12 cellular contexts compared by ENCODE assay signal in genomic region chr1:32020338-32020737, GRCh38. TPM values are rescaled to one million over a fixed set of nuclear protein-coding genes. Genes with fewer than 3 reads are reported as not detected.
DNase-seq lines count a peak whose midpoint lies in the region; ATAC-seq, FAIRE-seq and TF ChIP-seq lines count a peak whose summit lies in the region.
"Had no signal": no experiment of that assay in that cellular context is flagged by ENCODE, and none has a peak within 500 bp of the region (broad histone marks: within the 10 kb centered on the region; RNA-seq: fewer than 3 reads in every experiment).

No MANE protein-coding gene starts in this region.

- H3K27ac Mint-ChIP-seq in CD8-positive, alpha-beta memory T cell = peak overlapping the region; percentile 36 to 96 (median 68)
- H3K27ac Mint-ChIP-seq: progenitor cell of endocrine pancreas had no signal

- intact Hi-C loops in OCI-LY7 (cut with micrococcal nuclease; ENCODE audit: unreplicated experiment) (no loop called here), pancreas (cut with DNase I) (no loop called here), ascending aorta (cut with DNase I) (no loop called here)

- BruUV-seq in OCI-LY7 (replicated peaks; lab: Mats Ljungman, UMichigan) = no TSS peak

- no peaks in the 10 kb centered on the region for H3K9me3 ChIP-seq in CD8-positive, alpha-beta memory T cell (ENCODE audit: low read length)
- H3K9me3 ChIP-seq in OCI-LY7 (ENCODE audit: low read length) (peaks cover 4% of the 10 kb centered on the region; the same call in 1 of the 2 replicates), esophagus (ENCODE audit: control insufficient read depth in 2 of 2, insufficient read depth in 1 of 2, low read depth in 1 of 2, low read length in 1 of 2) (no peaks in the 10 kb centered on the region), pancreas (no peaks in the 10 kb centered on the region), ascending aorta (no peaks in the 10 kb centered on the region)
- H3K9me3 ChIP-seq: upper lobe of left lung had no signal

- H3K36me3 ChIP-seq in CD8-positive, alpha-beta memory T cell (ENCODE audit: insufficient read depth, low read length) = peaks cover 3% of the 10 kb centered on the region
- H3K36me3 ChIP-seq in OCI-LY7 (ENCODE audit: insufficient read depth, low read length) (peaks cover 93% of the 10 kb centered on the region), esophagus (ENCODE audit: control insufficient read depth in 2 of 2, insufficient read depth in 2 of 2, low read length in 1 of 2) (no peaks in the 10 kb centered on the region), pancreas (no peaks in the 10 kb centered on the region), ascending aorta (peaks cover 3 to 6% of the 10 kb centered on the region in 2 donors)

- peaks cover 33% of the 10 kb centered on the region for H4K20me1 ChIP-seq in OCI-LY7 (ENCODE audit: insufficient read depth, low read length)

- DNase-seq in CD8-positive, alpha-beta memory T cell = no peak
- DNase-seq in OCI-LY7 (ENCODE audit: low spot score) (no peak), pancreas (no peak), ascending aorta (ENCODE audit: low spot score in 2 of 2) (no peak), NCI-H2227 treated with DMSO at 0.1 percent for 48 hours (lab: John Stamatoyannopoulos, UW) (no peak)
- DNase-seq: activated CD4-positive, alpha-beta T cell treated with anti-CD3 and anti-CD28 coated beads, Interleukin-2, amount 50 U/mL, for 48 hours; NCI-H345; upper lobe of left lung had no signal

- TF ChIP-seq CTCF in OCI-LY7 (conservative IDR thresholded peaks at IDR 0.05; ENCODE audit: low read length) = no peak
- no peak for TF ChIP-seq CTCF in pancreas (IDR thresholded peaks at IDR 0.05)
- TF ChIP-seq CTCF in ascending aorta (IDR thresholded peaks at IDR 0.05) = no peak

- ATAC-seq in pancreas (peak in 3 of 4 donors; percentile 43 to 50 (median 44)), HG03342 (IDR thresholded peaks at IDR 0.05; ENCODE audit: unreplicated experiment) (no peak)

- CTCF ChIA-PET in CD8-positive, alpha-beta memory T cell (lab: Charles Lee) = interaction anchor here (0.8 kb wide), 1 partner anchor 20 kb away, joined by 3 read pairs; no protein-coding TSS in a partner anchor
- CTCF ChIA-PET in OCI-LY7 (lab: Charles Lee; ENCODE audit: unreplicated experiment) = no interaction called here

- FAIRE-seq in pancreas (lab: Jason Lieb, UNC) = peak; percentile 9

- H3K4me3 Mint-ChIP-seq in CD8-positive, alpha-beta memory T cell = peak overlapping the region; percentile 27 to 86 (median 58)

- H3K4me1 ChIP-seq in CD8-positive, alpha-beta memory T cell (ENCODE audit: insufficient read depth, low read length) = peaks cover 51% of the 10 kb centered on the region
- H3K4me1 ChIP-seq in OCI-LY7 (ENCODE audit: insufficient read depth, low read length, poor library complexity, severe bottlenecking) = peaks cover 50% of the 10 kb centered on the region
- peaks cover 3 to 9% of the 10 kb centered on the region in 2 donors for H3K4me1 ChIP-seq in esophagus (ENCODE audit: control insufficient read depth in 2 of 2, insufficient read depth in 2 of 2, low read length in 1 of 2)
- peaks cover 0 to 40% (median 33%) of the 10 kb centered on the region in 3 donors for H3K4me1 ChIP-seq in pancreas
- peaks cover 8 to 51% of the 10 kb centered on the region in 2 donors for H3K4me1 ChIP-seq in ascending aorta

- H3K9me2 ChIP-seq in OCI-LY7 (ENCODE audit: insufficient read depth, low read length) = no peaks in the 10 kb centered on the region

- no peaks in the 10 kb centered on the region for H3K27me3 Mint-ChIP-seq in CD8-positive, alpha-beta memory T cell
- H3K27me3 Mint-ChIP-seq: progenitor cell of endocrine pancreas had no signal

- peaks cover 56 to 83% (median 71%) of the 10 kb centered on the region in 3 donors for H3K4me1 Mint-ChIP-seq in CD8-positive, alpha-beta memory T cell

- peaks cover 99% of the 10 kb centered on the region for H3K79me2 ChIP-seq in OCI-LY7 (ENCODE audit: insufficient read depth, low read depth, low read length)

- no peaks in the 10 kb centered on the region for H3K27me3 ChIP-seq in CD8-positive, alpha-beta memory T cell (ENCODE audit: insufficient read depth, low read length, poor library complexity, severe bottlenecking)
- H3K27me3 ChIP-seq in esophagus (ENCODE audit: control insufficient read depth in 1 of 2, insufficient read depth in 2 of 2, low read length in 2 of 2) (no peaks in the 10 kb centered on the region), pancreas (no peaks in the 10 kb centered on the region), ascending aorta (no peaks in the 10 kb centered on the region)
- H3K27me3 ChIP-seq: upper lobe of left lung had no signal

- H3K36me3 Mint-ChIP-seq in CD8-positive, alpha-beta memory T cell = peaks cover 0 to 43% (median 0%) of the 10 kb centered on the region in 3 donors

- no peak overlapping the region for H3K4me3 ChIP-seq in CD8-positive, alpha-beta memory T cell (ENCODE audit: low read length)
- no peak overlapping the region for H3K4me3 ChIP-seq in OCI-LY7 (ENCODE audit: low read depth, low read length, poor library complexity, severe bottlenecking)
- H3K4me3 ChIP-seq in esophagus (ENCODE audit: low read depth in 1 of 2, low read length in 2 of 2) = no peak overlapping the region
- no peak overlapping the region for H3K4me3 ChIP-seq in pancreas
- H3K4me3 ChIP-seq in ascending aorta = no peak overlapping the region
- H3K4me3 ChIP-seq: upper lobe of left lung had no signal

- H3K27ac ChIP-seq in CD8-positive, alpha-beta memory T cell (ENCODE audit: low read depth, low read length) = no peak overlapping the region
- H3K27ac ChIP-seq in OCI-LY7 (ENCODE audit: low read depth, low read length, poor library complexity, severe bottlenecking) (no peak overlapping the region), esophagus (ENCODE audit: low read depth in 2 of 2, low read length in 1 of 2) (peak overlapping the region; percentile 38 to 67), pancreas (no peak overlapping the region), ascending aorta (peak overlapping the region in 1 of 2 donors; percentile 39)
- H3K27ac ChIP-seq: KMS-11 had no signal

- POLR2A ChIA-PET in CD8-positive, alpha-beta memory T cell (lab: Charles Lee) = no interaction called here
- POLR2A ChIA-PET in OCI-LY7 (lab: Charles Lee) = interaction anchor here (0.6 to 1.6 kb wide), 3 partner anchors 11 to 19 kb away, joined by 3 to 5 read pairs (median 4); no protein-coding TSS in a partner anchor

- 28 to 30% methylated on average over 6 of the region's 6 CpGs for WGBS in esophagus, 2 donors
- 46 to 55% methylated on average over 6 of the region's 6 CpGs for WGBS in pancreas, 2 donors

- H3K9me3 Mint-ChIP-seq in CD8-positive, alpha-beta memory T cell = no peaks in the 10 kb centered on the region

- H3K4me2 ChIP-seq in OCI-LY7 (ENCODE audit: low read length) = peak overlapping the region; percentile 44
- H3K4me2 ChIP-seq: KMS-11 had no signal

- H2AFZ ChIP-seq in OCI-LY7 (ENCODE audit: low read length) = no peak overlapping the region

RNA-seq across cellular contexts. Expression of gene KHDRBS1, which starts 6.7 kb away (rescaled TPM):
- 100 to 1,000 TPM; 210 TPM for total RNA-seq in CD8-positive, alpha-beta memory T cell
- 117 TPM for polyA plus RNA-seq in CD8-positive, alpha-beta memory T cell
- total RNA-seq in OCI-LY7 (2014; rRNA removed; shearing (Covaris generic)) = 87.7 and 94.7 TPM in 2 replicates
- total RNA-seq in OCI-LY7 (2022) (200 and 220 TPM in 2 replicates), pancreas (10 to 100 TPM; 26.6 to 56.7 (median 41.2) TPM), ascending aorta (120 TPM)
- polyA plus RNA-seq in esophagus (10 to 100 TPM; 55.1 to 63.4 TPM), pancreas (10 to 100 TPM; 22.8 to 41.7 TPM)

RNA-seq across cellular contexts. Expression of gene TMEM39B, which starts 52.4 kb away (rescaled TPM):
- total RNA-seq in CD8-positive, alpha-beta memory T cell = 10 to 100 TPM; 23.4 to 25.8 TPM
- 2.4 TPM for polyA plus RNA-seq in CD8-positive, alpha-beta memory T cell
- 10.0 and 11.3 TPM in 2 replicates for total RNA-seq in OCI-LY7 (2014; rRNA removed; shearing (Covaris generic))
- total RNA-seq in OCI-LY7 (2022) (35.9 and 38.8 TPM in 2 replicates), pancreas (1 to 10 TPM; 5.1 to 8.7 (median 6.1) TPM), ascending aorta (2.6 TPM)
- polyA plus RNA-seq in esophagus (1 to 10 TPM; 6.8 to 9.5 TPM), pancreas (10 to 100 TPM in 1 of 2 donors, 1 to 10 TPM in 1; 6.3 to 11.8 TPM)

Comparison
In these comparisons a context has a peak if more than half of its experiments do, and no peak if none do; other contexts are left out.
1. H3K27ac ChIP-seq: peak in esophagus (2 of 2); none in CD8-positive, alpha-beta memory T cell (single experiment), OCI-LY7 (single experiment) and pancreas (0 of 4).